ENCODE assay signal across 9 cellular contexts in genomic region chr3:126959921-126960603, GRCh38. TPM values are rescaled to one million over a fixed set of nuclear protein-coding genes. Genes with fewer than 3 reads are reported as not detected.
DNase-seq lines count a peak whose midpoint lies in the region; ATAC-seq and TF ChIP-seq lines count a peak whose summit lies in the region.
"Had no signal": no experiment of that assay in that cellular context is flagged by ENCODE, and none has a peak within 500 bp of the region (broad histone marks: within the 10 kb centered on the region; RNA-seq: fewer than 3 reads in every experiment).

No MANE protein-coding gene starts in this region.

- no peak for TF ChIP-seq CTCF in WTC11 (IDR thresholded peaks at IDR 0.05)
- no peak for TF ChIP-seq CTCF in glutamatergic neuron (IDR thresholded peaks at IDR 0.05; ENCODE audit: partially characterized antibody, unreplicated experiment)

- H3K4me3 Mint-ChIP-seq in activated naive CD4-positive, alpha-beta T cell treated with anti-CD3 and anti-CD28 coated beads, Interleukin-2, amount 10 ng/mL, durations not matched to agents 7 days and 5 days: no peak overlapping the region
- H3K4me3 Mint-ChIP-seq in WTC11 (no peak overlapping the region), glutamatergic neuron (ENCODE audit: unreplicated experiment) (peak overlapping the region; percentile 57)
- H3K4me3 Mint-ChIP-seq: activated naive CD8-positive, alpha-beta T cell treated with anti-CD3 and anti-CD28 coated beads, Interleukin-2, amount 50 U/mL, for 24 hours had no signal

- CTCF ChIA-PET in activated naive CD4-positive, alpha-beta T cell treated with anti-CD3 and anti-CD28 coated beads, Interleukin-2, amount 10 ng/mL, durations not matched to agents 7 days and 5 days (lab: Charles Lee): no interaction called here
- CTCF ChIA-PET in WTC11 (lab: Charles Lee): interaction anchor here (0.6 to 1.8 kb wide), 3 partner anchors 12 to 498 kb away, joined by 3 to 7 read pairs (median 3); no protein-coding TSS in a partner anchor

- peak; percentile 13 for DNase-seq in activated naive CD4-positive, alpha-beta T cell treated with anti-CD3 and anti-CD28 coated beads, Interleukin-2, amount 10 ng/mL, durations not matched to agents 7 days and 5 days
- no peak for DNase-seq in activated naive CD4-positive, alpha-beta T cell treated with Interleukin-2 at 50 U/mL for 16 hours
- no peak for DNase-seq in WTC11 (ENCODE audit: low spot score)
- peak; percentile 26 for DNase-seq in glutamatergic neuron
- peak; percentile 71 for DNase-seq in superior temporal gyrus (ENCODE audit: extremely low spot score)
- DNase-seq in HK-2 (ENCODE audit: unreplicated experiment): no peak
- no peak for DNase-seq in OCI-M2 (lab: John Stamatoyannopoulos, UW; ENCODE audit: unreplicated experiment)
- DNase-seq: activated naive CD8-positive, alpha-beta T cell treated with anti-CD3 and anti-CD28 coated beads, Interleukin-2, amount 50 U/mL, for 24 hours had no signal

- POLR2A ChIA-PET in WTC11 (lab: Charles Lee): no interaction called here

- ATAC-seq in WTC11: peak; percentile 25
- no peak for ATAC-seq in GM21381 (IDR thresholded peaks at IDR 0.05; ENCODE audit: unreplicated experiment)
- ATAC-seq: activated naive CD8-positive, alpha-beta T cell treated with anti-CD3 and anti-CD28 coated beads, Interleukin-2, amount 50 U/mL, for 24 hours had no signal

- no peaks in the 10 kb centered on the region for H3K9me3 Mint-ChIP-seq in activated naive CD4-positive, alpha-beta T cell treated with anti-CD3 and anti-CD28 coated beads, Interleukin-2, amount 10 ng/mL, durations not matched to agents 7 days and 5 days
- no peaks in the 10 kb centered on the region for H3K9me3 Mint-ChIP-seq in WTC11
- H3K9me3 Mint-ChIP-seq in glutamatergic neuron (ENCODE audit: unreplicated experiment): peaks cover 8% of the 10 kb centered on the region
- H3K9me3 Mint-ChIP-seq: activated naive CD8-positive, alpha-beta T cell treated with anti-CD3 and anti-CD28 coated beads, Interleukin-2, amount 50 U/mL, for 24 hours had no signal

- H3K4me1 Mint-ChIP-seq in activated naive CD4-positive, alpha-beta T cell treated with anti-CD3 and anti-CD28 coated beads, Interleukin-2, amount 10 ng/mL, durations not matched to agents 7 days and 5 days: no peaks in the 10 kb centered on the region
- H3K4me1 Mint-ChIP-seq in WTC11 (peaks cover 16% of the 10 kb centered on the region), glutamatergic neuron (ENCODE audit: low read depth, unreplicated experiment) (peaks cover 13% of the 10 kb centered on the region)
- H3K4me1 Mint-ChIP-seq: activated naive CD8-positive, alpha-beta T cell treated with anti-CD3 and anti-CD28 coated beads, Interleukin-2, amount 50 U/mL, for 24 hours had no signal

- no peaks in the 10 kb centered on the region for H3K36me3 Mint-ChIP-seq in activated naive CD4-positive, alpha-beta T cell treated with anti-CD3 and anti-CD28 coated beads, Interleukin-2, amount 10 ng/mL, durations not matched to agents 7 days and 5 days
- H3K36me3 Mint-ChIP-seq in WTC11 (no peaks in the 10 kb centered on the region), glutamatergic neuron (ENCODE audit: unreplicated experiment) (peaks cover 5% of the 10 kb centered on the region)

- H3K27me3 Mint-ChIP-seq in activated naive CD4-positive, alpha-beta T cell treated with anti-CD3 and anti-CD28 coated beads, Interleukin-2, amount 10 ng/mL, durations not matched to agents 7 days and 5 days: no peaks in the 10 kb centered on the region
- H3K27me3 Mint-ChIP-seq in WTC11 (ENCODE audit: low read depth) (no peaks in the 10 kb centered on the region), glutamatergic neuron (ENCODE audit: unreplicated experiment) (peaks cover 14% of the 10 kb centered on the region)
- H3K27me3 Mint-ChIP-seq: activated naive CD8-positive, alpha-beta T cell treated with anti-CD3 and anti-CD28 coated beads, Interleukin-2, amount 50 U/mL, for 24 hours had no signal

- H3K27ac Mint-ChIP-seq in activated naive CD4-positive, alpha-beta T cell treated with anti-CD3 and anti-CD28 coated beads, Interleukin-2, amount 10 ng/mL, durations not matched to agents 7 days and 5 days: no peak overlapping the region
- H3K27ac Mint-ChIP-seq in WTC11 (peak overlapping the region; percentile 89), glutamatergic neuron (ENCODE audit: unreplicated experiment) (no peak overlapping the region)

TF ChIP-seq in WTC11, 78 proteins besides CTCF, POLR2A, EP300 and RAD21:
- no peak for TF ChIP-seq FOXP1 (CRISPR knock-in tag; IDR thresholded peaks at IDR 0.05; ENCODE audit: borderline replicate concordance)
- TF ChIP-seq ESRRA (CRISPR knock-in tag; IDR thresholded peaks at IDR 0.05; ENCODE audit: borderline replicate concordance): no peak
- no peak for TF ChIP-seq MLX (CRISPR knock-in tag; IDR thresholded peaks at IDR 0.05)
- TF ChIP-seq MAX (CRISPR knock-in tag; IDR thresholded peaks at IDR 0.05): no peak
- TF ChIP-seq NR2C2 (CRISPR knock-in tag; IDR thresholded peaks at IDR 0.05): no peak
- TF ChIP-seq ZNF671 (CRISPR knock-in tag; IDR thresholded peaks at IDR 0.05): no peak
- TF ChIP-seq AR (CRISPR knock-in tag; IDR thresholded peaks at IDR 0.05): no peak
- no peak for TF ChIP-seq ZNF317 (CRISPR knock-in tag; IDR thresholded peaks at IDR 0.05; ENCODE audit: borderline replicate concordance, low read depth)
- no peak for TF ChIP-seq ZNF138 (CRISPR knock-in tag; conservative IDR thresholded peaks at IDR 0.05)
- TF ChIP-seq GRHL2 (CRISPR knock-in tag; IDR thresholded peaks at IDR 0.05; ENCODE audit: insufficient replicate concordance, severe bottlenecking): no peak
- no peak for TF ChIP-seq CREM (CRISPR knock-in tag; IDR thresholded peaks at IDR 0.05)
TF ChIP-seq in WTC11: peak in this region for 0.

RNA-seq across cellular contexts. Expression of gene PLXNA1, which starts 22.9 kb away (rescaled TPM):
- 53.0 to 55.0 TPM (median 53.8 TPM) in 3 replicates for total RNA-seq in WTC11 (2021)
- 110 TPM for total RNA-seq in glutamatergic neuron (ENCODE audit: unreplicated experiment)

Comparison
In these comparisons a context has a peak if more than half of its experiments do, and no peak if none do; other contexts are left out.
1. DNase-seq: peak in activated naive CD4-positive, alpha-beta T cell treated with anti-CD3 and anti-CD28 coated beads, Interleukin-2, amount 10 ng/mL, durations not matched to agents 7 days and 5 days (single experiment), glutamatergic neuron (single experiment) and superior temporal gyrus (single experiment); none in activated naive CD4-positive, alpha-beta T cell treated with Interleukin-2 at 50 U/mL for 16 hours (single experiment), WTC11 (single experiment), HK-2 (single experiment) and OCI-M2 (single experiment).